In the genomic region with DNA sequence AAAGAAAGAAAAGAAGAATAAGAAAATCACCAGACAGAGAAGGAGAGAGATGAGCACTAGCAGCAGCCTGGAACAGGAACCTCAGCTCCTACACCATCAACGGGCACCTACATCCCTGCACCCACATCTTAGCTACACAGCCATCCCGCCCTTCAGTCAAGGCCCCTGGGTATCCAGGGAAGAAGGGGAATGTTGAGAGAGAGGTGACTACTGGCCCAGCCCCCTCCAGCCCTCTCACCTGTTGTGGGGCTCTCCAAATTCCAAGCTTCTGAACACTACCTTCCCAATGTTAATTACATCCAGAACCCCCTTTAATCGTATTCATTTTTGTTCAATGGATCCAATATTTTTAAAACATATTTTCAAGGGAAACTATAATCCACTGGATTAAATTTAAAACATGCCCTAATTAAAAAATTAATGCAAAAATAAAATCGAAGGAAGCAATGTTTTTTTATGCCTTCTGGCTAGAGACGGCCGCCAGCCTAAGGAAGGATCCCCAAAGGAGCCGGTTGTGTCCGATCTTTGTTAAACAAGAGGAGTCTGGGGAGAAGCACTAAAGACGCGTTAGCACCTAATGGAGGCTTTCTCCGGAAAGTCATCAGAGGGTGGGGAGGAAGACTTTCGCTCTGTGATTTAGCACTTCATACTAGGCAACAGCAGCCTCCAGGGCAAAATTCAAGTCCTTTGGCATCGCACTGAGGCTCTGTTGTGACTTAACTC, we compare ENCODE assay signal across 1 cellular context.
TF ChIP-seq lines count a peak whose summit lies in the region.

No MANE protein-coding gene starts in this region.

TF ChIP-seq in IMR-90, 13 proteins besides CTCF, POLR2A, EP300 and RAD21:
- TF ChIP-seq MAFK (IDR thresholded peaks at IDR 0.05; ENCODE audit: low read depth, low read length) (no peak), RCOR1 (IDR thresholded peaks at IDR 0.05; ENCODE audit: insufficient replicate concordance, low read length) (no peak)
